ENCODE assay signal across 1 cellular context in the genomic region with DNA sequence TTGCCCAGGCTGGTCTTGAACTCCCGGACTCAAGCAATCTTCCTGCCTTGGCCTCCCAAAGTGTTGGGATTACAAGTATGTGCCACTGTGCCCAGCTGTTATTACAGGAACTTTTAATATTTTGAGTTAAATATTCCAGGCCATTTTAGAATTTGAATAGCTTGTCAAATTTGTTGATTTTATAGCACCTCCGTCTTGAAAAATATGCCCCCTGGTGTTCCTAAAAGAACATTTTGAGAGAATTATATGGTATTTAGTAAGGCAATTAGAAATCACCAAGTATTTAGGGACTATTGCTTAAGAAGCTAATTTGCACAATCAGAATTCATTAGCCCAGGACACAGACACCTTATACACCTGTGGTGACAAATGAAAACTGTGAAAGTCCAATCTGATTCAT.
TF ChIP-seq lines count a peak whose summit lies in the region.

No MANE protein-coding gene starts in this region.

TF ChIP-seq in HCT116, 20 proteins besides CTCF, POLR2A, EP300 and RAD21 (continued from another document):
- TF ChIP-seq, protein P1, sequence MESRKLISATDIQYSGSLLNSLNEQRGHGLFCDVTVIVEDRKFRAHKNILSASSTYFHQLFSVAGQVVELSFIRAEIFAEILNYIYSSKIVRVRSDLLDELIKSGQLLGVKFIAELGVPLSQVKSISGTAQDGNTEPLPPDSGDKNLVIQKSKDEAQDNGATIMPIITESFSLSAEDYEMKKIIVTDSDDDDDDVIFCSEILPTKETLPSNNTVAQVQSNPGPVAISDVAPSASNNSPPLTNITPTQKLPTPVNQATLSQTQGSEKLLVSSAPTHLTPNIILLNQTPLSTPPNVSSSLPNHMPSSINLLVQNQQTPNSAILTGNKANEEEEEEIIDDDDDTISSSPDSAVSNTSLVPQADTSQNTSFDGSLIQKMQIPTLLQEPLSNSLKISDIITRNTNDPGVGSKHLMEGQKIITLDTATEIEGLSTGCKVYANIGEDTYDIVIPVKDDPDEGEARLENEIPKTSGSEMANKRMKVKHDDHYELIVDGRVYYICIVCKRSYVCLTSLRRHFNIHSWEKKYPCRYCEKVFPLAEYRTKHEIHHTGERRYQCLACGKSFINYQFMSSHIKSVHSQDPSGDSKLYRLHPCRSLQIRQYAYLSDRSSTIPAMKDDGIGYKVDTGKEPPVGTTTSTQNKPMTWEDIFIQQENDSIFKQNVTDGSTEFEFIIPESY (IDR thresholded peaks at IDR 0.05; ENCODE audit: extremely low read depth, insufficient replicate concordance, low read length), result no peak
- no peak for TF ChIP-seq ZFX (IDR thresholded peaks at IDR 0.05)
- TF ChIP-seq FOSL1 (IDR thresholded peaks at IDR 0.05; ENCODE audit: low read depth), result no peak
- no peak for TF ChIP-seq POLR2AphosphoS5 (IDR thresholded peaks at IDR 0.05; ENCODE audit: low read depth, low read length)
- TF ChIP-seq ZNF274 (IDR thresholded peaks at IDR 0.05; ENCODE audit: low read depth, low read length), result no peak
- TF ChIP-seq, protein P2, sequence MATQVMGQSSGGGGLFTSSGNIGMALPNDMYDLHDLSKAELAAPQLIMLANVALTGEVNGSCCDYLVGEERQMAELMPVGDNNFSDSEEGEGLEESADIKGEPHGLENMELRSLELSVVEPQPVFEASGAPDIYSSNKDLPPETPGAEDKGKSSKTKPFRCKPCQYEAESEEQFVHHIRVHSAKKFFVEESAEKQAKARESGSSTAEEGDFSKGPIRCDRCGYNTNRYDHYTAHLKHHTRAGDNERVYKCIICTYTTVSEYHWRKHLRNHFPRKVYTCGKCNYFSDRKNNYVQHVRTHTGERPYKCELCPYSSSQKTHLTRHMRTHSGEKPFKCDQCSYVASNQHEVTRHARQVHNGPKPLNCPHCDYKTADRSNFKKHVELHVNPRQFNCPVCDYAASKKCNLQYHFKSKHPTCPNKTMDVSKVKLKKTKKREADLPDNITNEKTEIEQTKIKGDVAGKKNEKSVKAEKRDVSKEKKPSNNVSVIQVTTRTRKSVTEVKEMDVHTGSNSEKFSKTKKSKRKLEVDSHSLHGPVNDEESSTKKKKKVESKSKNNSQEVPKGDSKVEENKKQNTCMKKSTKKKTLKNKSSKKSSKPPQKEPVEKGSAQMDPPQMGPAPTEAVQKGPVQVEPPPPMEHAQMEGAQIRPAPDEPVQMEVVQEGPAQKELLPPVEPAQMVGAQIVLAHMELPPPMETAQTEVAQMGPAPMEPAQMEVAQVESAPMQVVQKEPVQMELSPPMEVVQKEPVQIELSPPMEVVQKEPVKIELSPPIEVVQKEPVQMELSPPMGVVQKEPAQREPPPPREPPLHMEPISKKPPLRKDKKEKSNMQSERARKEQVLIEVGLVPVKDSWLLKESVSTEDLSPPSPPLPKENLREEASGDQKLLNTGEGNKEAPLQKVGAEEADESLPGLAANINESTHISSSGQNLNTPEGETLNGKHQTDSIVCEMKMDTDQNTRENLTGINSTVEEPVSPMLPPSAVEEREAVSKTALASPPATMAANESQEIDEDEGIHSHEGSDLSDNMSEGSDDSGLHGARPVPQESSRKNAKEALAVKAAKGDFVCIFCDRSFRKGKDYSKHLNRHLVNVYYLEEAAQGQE (IDR thresholded peaks at IDR 0.05; ENCODE audit: low read depth), result no peak
